Comparison of ENCODE assay signal across 8 cellular contexts in the genomic region with DNA sequence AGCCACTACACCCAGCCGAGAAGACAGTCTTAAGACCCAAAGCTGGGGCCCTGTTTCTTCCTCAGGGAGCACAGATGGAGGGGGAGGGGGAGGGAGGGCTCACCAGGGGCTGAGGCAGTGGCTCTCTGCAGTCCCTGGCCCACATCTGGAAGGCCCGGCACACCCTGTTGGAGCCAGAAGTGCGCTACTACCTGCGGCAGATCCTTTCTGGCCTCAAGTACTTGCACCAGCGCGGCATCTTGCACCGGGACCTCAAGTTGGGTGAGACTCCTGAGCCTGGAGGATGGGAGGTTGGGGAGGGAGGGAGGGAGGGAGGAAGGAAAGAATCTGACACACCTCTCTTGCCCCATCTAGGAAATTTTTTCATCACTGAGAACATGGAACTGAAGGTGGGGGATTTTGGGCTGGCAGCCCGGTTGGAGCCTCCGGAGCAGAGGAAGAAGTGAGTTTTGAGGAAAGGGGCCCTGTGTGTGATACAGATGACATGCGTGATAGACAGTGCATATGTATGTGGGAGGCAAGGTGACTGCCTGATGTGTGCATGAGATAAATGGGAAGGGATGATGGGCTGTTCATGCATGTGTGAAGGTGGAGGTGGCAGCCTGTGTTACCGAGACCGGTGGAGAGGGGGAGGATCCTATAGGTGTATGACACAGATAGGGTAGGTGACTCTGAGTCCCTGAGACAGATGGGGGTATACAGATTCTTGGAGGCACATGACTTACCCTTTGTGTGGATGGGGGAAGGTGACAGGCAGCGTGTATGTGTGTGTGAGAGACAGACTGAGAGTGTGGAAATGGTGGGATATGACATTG. TPM values are rescaled to one million over a fixed set of nuclear protein-coding genes. Genes with fewer than 3 reads are reported as not detected.
DNase-seq lines count a peak whose midpoint lies in the region; ATAC-seq and TF ChIP-seq lines count a peak whose summit lies in the region.

No MANE protein-coding gene starts in this region.

- peaks cover 3 to 38% (median 26%) of the 10 kb centered on the region in 3 experiments for H3K36me3 Mint-ChIP-seq in H9 (ENCODE audit: insufficient read depth in 1 of 3, low read depth in 3 of 3)

- no peak overlapping the region for H2BK5ac ChIP-seq in H9 (ENCODE audit: insufficient read length, low read length)

- H2BK20ac ChIP-seq in H9 (ENCODE audit: low read depth, low read length, poor library complexity, severe bottlenecking) = no peak overlapping the region

- no peak overlapping the region for H3K14ac ChIP-seq in H9 (ENCODE audit: insufficient read depth, low read length)

- no peak overlapping the region for H2BK12ac ChIP-seq in H9 (ENCODE audit: insufficient read length, low read depth, low read length)

- peaks cover 9% of the 10 kb centered on the region for H3K23me2 ChIP-seq in H9 (ENCODE audit: insufficient read length, low read depth, low read length, poor library complexity, severe bottlenecking)

- peaks cover 0 to 50% (median 40%) of the 10 kb centered on the region in 9 donors for H3K36me3 ChIP-seq in heart left ventricle
- H3K36me3 ChIP-seq in spleen = peaks cover 0 to 47% (median 38%) of the 10 kb centered on the region in 6 donors

- H3K9me3 Mint-ChIP-seq in H9 = no peaks in the 10 kb centered on the region

- no peaks in the 10 kb centered on the region for H3K79me1 ChIP-seq in H9 (ENCODE audit: insufficient read depth, low read depth, low read length, poor library complexity, severe bottlenecking)

- WGBS in H9 (ENCODE audit: extremely low coverage, insufficient read length, low lambda C conversion rate) = no CpG with 5 or more reads among the region's 13 CpGs
- WGBS in heart left ventricle, 4 donors = 42 to 63% (median 51%) methylated on average over 13 of the region's 13 CpGs
- WGBS in spleen, 5 donors = 50 to 67% (median 62%) methylated on average over 13 of the region's 13 CpGs

- TF ChIP-seq CTCF in H9 (conservative IDR thresholded peaks at IDR 0.05) = no peak
- no peak for TF ChIP-seq CTCF in heart left ventricle (IDR thresholded peaks at IDR 0.05)
- TF ChIP-seq CTCF in spleen (IDR thresholded peaks at IDR 0.05 in 8 of 11, conservative IDR thresholded peaks at IDR 0.05 in 3 of 11) = no peak

- H3K18ac ChIP-seq in H9 (ENCODE audit: insufficient read length, low read depth, low read length) = no peak overlapping the region

- H3K27ac ChIP-seq in H9 (ENCODE audit: insufficient read length, low read depth, low read length) (no peak overlapping the region), heart left ventricle (peak overlapping the region in 11 of 12 donors; percentile 16 to 98 (median 93)), spleen (peak overlapping the region in 6 of 8 donors; percentile 26 to 98 (median 94))

- no peak overlapping the region for H3K4ac ChIP-seq in H9 (ENCODE audit: low read depth, low read length)

- H3K4me1 Mint-ChIP-seq in H9 = peaks cover 12 to 19% of the 10 kb centered on the region in 2 experiments

- no peak overlapping the region for H2BK120ac ChIP-seq in H9 (ENCODE audit: low read depth, low read length, poor library complexity, severe bottlenecking)

- peaks cover under 1% of the 10 kb centered on the region; the same call in 1 of the 2 replicates for H3K4me1 ChIP-seq in H9 (ENCODE audit: insufficient read depth, low read length)
- H3K4me1 ChIP-seq in heart left ventricle = peaks cover 11 to 62% (median 45%) of the 10 kb centered on the region in 12 donors
- peaks cover 16 to 74% (median 51%) of the 10 kb centered on the region in 6 donors for H3K4me1 ChIP-seq in spleen

- no peaks in the 10 kb centered on the region for H4K20me1 ChIP-seq in H9 (ENCODE audit: control insufficient read depth, insufficient read depth, insufficient read length)

- no peaks in the 10 kb centered on the region for H3K79me2 ChIP-seq in H9 (ENCODE audit: insufficient read depth, low read length)

- DNase-seq in H9 = peak; percentile 31
- peak; percentile 60 to 61 for DNase-seq in activated T-cell treated with anti-CD3 and anti-CD28 coated beads, Interleukin-2, amount 50 U/mL, for 48 hours
- peak in 3 of 5 donors; percentile 28 to 67 (median 32) for DNase-seq in heart left ventricle
- peak; percentile 84 for DNase-seq in spleen
- no peak for DNase-seq in NCI-H1048 (lab: John Stamatoyannopoulos, UW)
- DNase-seq in activated CD4-positive, CD25-positive, alpha-beta regulatory T cell (lab: John Stamatoyannopoulos, UW) = no peak
- DNase-seq in ACHN = no peak

- H4K5ac ChIP-seq in H9 (ENCODE audit: insufficient read length, low read depth, low read length) = no peak overlapping the region

- H3K4me3 ChIP-seq in heart left ventricle (peak overlapping the region; percentile 1 to 97 (median 88)), spleen (peak overlapping the region; percentile 16 to 87 (median 78))

- intact Hi-C loops in heart left ventricle (cut with DNase I) = loop anchor here in 2 of 10 donors (2.0 to 10.0 kb wide), 2 partner anchors 19 to 503 kb away; no protein-coding TSS in a partner anchor
- intact Hi-C loops in spleen (cut with DNase I; ENCODE audit: low total_unique reads) = no loop called here

- no peak overlapping the region for H2AFZ ChIP-seq in H9 (ENCODE audit: low read length)

- no peak overlapping the region for H3K56ac ChIP-seq in H9 (ENCODE audit: insufficient read length, low read depth, low read length)

- H2BK15ac ChIP-seq in H9 (ENCODE audit: low read depth, low read length) = no peak overlapping the region

- no peak overlapping the region for H3K27ac Mint-ChIP-seq in H9

- H3K9ac ChIP-seq in H9 (ENCODE audit: extremely low read depth, insufficient read length, low read length) = no peak overlapping the region

- H3K9me3 ChIP-seq in H9 (ENCODE audit: control insufficient read depth, low read depth, low read length) = no peaks in the 10 kb centered on the region
- no peaks in the 10 kb centered on the region for H3K9me3 ChIP-seq in heart left ventricle
- no peaks in the 10 kb centered on the region for H3K9me3 ChIP-seq in spleen

- no peak overlapping the region for H3T11ph ChIP-seq in H9 (ENCODE audit: low read length)

- no peak overlapping the region for H3K23ac ChIP-seq in H9 (ENCODE audit: insufficient read length, low read depth, low read length)

- H3K27me3 ChIP-seq in H9 (ENCODE audit: insufficient read depth, low read length) (no peaks in the 10 kb centered on the region), heart left ventricle (no peaks in the 10 kb centered on the region), spleen (replicated peaks in 1 of 7) (no peaks in the 10 kb centered on the region)

- H3K4me3 Mint-ChIP-seq in H9 = peak overlapping the region; percentile 84 to 86; a peak in 4 of 5 replicates

- ATAC-seq in heart left ventricle = no peak
- no peak for ATAC-seq in HG03196 (IDR thresholded peaks at IDR 0.05; ENCODE audit: unreplicated experiment)

- TF ChIP-seq POLR2A in heart left ventricle (IDR thresholded peaks at IDR 0.05) = no peak
- TF ChIP-seq POLR2A in spleen (IDR thresholded peaks at IDR 0.05) = no peak

- peaks cover 3% of the 10 kb centered on the region for H3K27me3 Mint-ChIP-seq in H9 (ENCODE audit: low read depth)

- H2AK5ac ChIP-seq in H9 (ENCODE audit: insufficient read length, low read length) = no peak overlapping the region

- H4K91ac ChIP-seq in H9 (ENCODE audit: insufficient read length, low read depth, low read length) = no peak overlapping the region

- in situ Hi-C loops in ACHN (cut with HindIII; ENCODE audit: low pct_ligation_motif_present, low pct_unique_long_range_greater_than_20kb, low sequenced_read_pairs) = no loop called here

- no peak overlapping the region for H3K4me2 ChIP-seq in H9 (ENCODE audit: insufficient read depth, insufficient read length, low read length)

- no peak overlapping the region for H4K8ac ChIP-seq in H9 (replicated peaks; ENCODE audit: insufficient read length, low read depth, low read length)

RNA-seq across cellular contexts. Expression of a gene that starts 1.5 kb away (rescaled TPM):
- total RNA-seq in H9 (2021) = 14.7 and 15.9 TPM in 2 replicates
- total RNA-seq in heart left ventricle = 10 to 100 TPM in 2 of 9 donors, 1 to 10 TPM in 7; 4.5 to 17.9 (median 6.6) TPM
- polyA plus RNA-seq in heart left ventricle = 1 to 10 TPM; 5.8 to 6.9 TPM
- total RNA-seq in spleen = 10 to 100 TPM; 22.0 to 51.7 (median 33.1) TPM
- polyA plus RNA-seq in spleen = 10 to 100 TPM; 14.7 to 24.6 (median 24.3) TPM

RNA-seq across cellular contexts. Expression of a gene that starts 5.5 kb away (rescaled TPM):
- total RNA-seq in H9 (2021) = not detected in 2 replicates
- 1 to 10 TPM in 3 of 9 donors, under 1 TPM in 5, not detected in 1; 0.54 to 1.0 (median 0.82) TPM for total RNA-seq in heart left ventricle
- 1 to 10 TPM in 1 of 2 donors, under 1 TPM in 1; 0.36 to 1.7 TPM for polyA plus RNA-seq in heart left ventricle
- total RNA-seq in spleen = 1 to 10 TPM in 2 of 7 donors, under 1 TPM in 2, not detected in 3; 0.82 to 2.1 (median 1.1) TPM
- under 1 TPM; 0.15 to 0.58 (median 0.22) TPM for polyA plus RNA-seq in spleen

RNA-seq across cellular contexts. Expression of a gene that starts 6.6 kb away (rescaled TPM):
- 1.4 and 1.9 TPM in 2 replicates for total RNA-seq in H9 (2021)
- total RNA-seq in heart left ventricle = 1 to 10 TPM in 8 of 9 donors, under 1 TPM in 1; 0.56 to 7.4 (median 2.8) TPM
- 1 to 10 TPM; 2.6 to 6.2 TPM for polyA plus RNA-seq in heart left ventricle
- total RNA-seq in spleen = 10 to 100 TPM in 1 of 7 donors, 1 to 10 TPM in 6; 2.8 to 11.9 (median 7.3) TPM
- 1 to 10 TPM in 2 of 3 donors, under 1 TPM in 1; 0.73 to 5.5 (median 1.1) TPM for polyA plus RNA-seq in spleen

RNA-seq across cellular contexts. Expression of a gene that starts 13.7 kb away (rescaled TPM):
- 1.1 and 1.3 TPM in 2 replicates for total RNA-seq in H9 (2021)
- under 1 TPM in 3 of 9 donors, not detected in 6; 0.09 to 0.32 (median 0.23) TPM for total RNA-seq in heart left ventricle
- under 1 TPM; 0.06 to 0.11 TPM for polyA plus RNA-seq in heart left ventricle
- under 1 TPM in 4 of 7 donors, not detected in 3; 0.16 to 0.61 (median 0.30) TPM for total RNA-seq in spleen
- polyA plus RNA-seq in spleen = under 1 TPM; 0.32 to 0.89 (median 0.80) TPM

RNA-seq across cellular contexts. Expression of a gene that starts 26.4 kb away (rescaled TPM):
- 2,591 and 2,595 TPM in 2 replicates for total RNA-seq in H9 (2021)
- 1,000 to 10,000 TPM in 3 of 9 donors, 100 to 1,000 TPM in 6; 576 to 1,019 (median 853) TPM for total RNA-seq in heart left ventricle
- polyA plus RNA-seq in heart left ventricle = 1,000 to 10,000 TPM; 1,199 to 1,848 TPM
- total RNA-seq in spleen = 1,000 to 10,000 TPM; 1,626 to 2,405 (median 2,159) TPM
- polyA plus RNA-seq in spleen = 1,000 to 10,000 TPM; 4,436 to 6,194 (median 5,972) TPM

Comparison
In these comparisons a context has a peak if more than half of its experiments do, and no peak if none do; other contexts are left out.
1. DNase-seq: peak in H9 (single experiment), activated T-cell treated with anti-CD3 and anti-CD28 coated beads, Interleukin-2, amount 50 U/mL, for 48 hours (2 of 2), heart left ventricle (3 of 5) and spleen (single experiment); none in NCI-H1048 (single experiment), activated CD4-positive, CD25-positive, alpha-beta regulatory T cell (0 of 4) and ACHN (single experiment).